ENCODE assay signal across 10 cellular contexts in the genomic region with DNA sequence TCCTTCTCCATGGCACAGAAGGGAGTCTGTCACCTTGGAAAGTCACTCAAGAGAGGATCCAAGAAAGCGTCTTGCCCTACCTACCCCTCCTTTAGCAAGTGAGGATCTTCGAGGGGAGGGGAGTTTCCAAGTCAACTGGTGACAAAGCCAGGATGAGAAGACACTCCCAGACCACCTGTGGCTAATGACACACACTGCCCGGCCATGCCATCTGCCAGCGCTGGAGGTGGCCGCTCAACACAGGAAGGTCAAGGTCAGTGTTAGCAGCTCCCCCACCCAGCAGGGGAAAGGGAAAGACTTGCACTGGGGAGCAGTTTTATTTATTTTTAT. TPM values are rescaled to one million over a fixed set of nuclear protein-coding genes. Genes with fewer than 3 reads are reported as not detected.
DNase-seq lines count a peak whose midpoint lies in the region; ATAC-seq and TF ChIP-seq lines count a peak whose summit lies in the region.
"Had no signal": no experiment of that assay in that cellular context is flagged by ENCODE, and none has a peak within 500 bp of the region (broad histone marks: within the 10 kb centered on the region; RNA-seq: fewer than 3 reads in every experiment).

No MANE protein-coding gene starts in this region.

- TF ChIP-seq CTCF in GM23338 (conservative IDR thresholded peaks at IDR 0.05; ENCODE audit: low read depth in 2 of 2) = no peak
- TF ChIP-seq CTCF in chondrocyte (IDR thresholded peaks at IDR 0.05) = no peak
- no peak for TF ChIP-seq CTCF in osteoblast (IDR thresholded peaks at IDR 0.05; ENCODE audit: extremely low read depth, low read depth, low read length)
- no peak for TF ChIP-seq CTCF in GM13976 (IDR thresholded peaks at IDR 0.05; ENCODE audit: borderline replicate concordance, control extremely low read depth, extremely low read depth, insufficient read depth, missing control alignments)
- TF ChIP-seq CTCF in ovary (IDR thresholded peaks at IDR 0.05) = no peak

- H3K9ac ChIP-seq in BLaER1 treated with 17β-estradiol and CSF1 and Interleukin-3, amounts not matched to agents 10 nM and 100 nM = no peak overlapping the region; a peak in 1 of 22 replicates

- peaks cover 34 to 89% (median 78%) of the 10 kb centered on the region in 11 experiments for H3K36me3 ChIP-seq in BLaER1 treated with 17β-estradiol and CSF1 and Interleukin-3, amounts not matched to agents 10 nM and 100 nM
- H3K36me3 ChIP-seq in GM23338 (ENCODE audit: insufficient read depth) (no peaks in the 10 kb centered on the region), osteoblast (ENCODE audit: insufficient read depth, low read length) (peaks cover 15% of the 10 kb centered on the region), ovary (no peaks in the 10 kb centered on the region)

- in situ Hi-C loops in GM13976 (cut with MboI; ENCODE audit: low sequenced_read_pairs, unreplicated experiment) = no loop called here

- peaks cover 31 to 60% (median 51%) of the 10 kb centered on the region in 10 experiments for H3K4me1 ChIP-seq in BLaER1 treated with 17β-estradiol and CSF1 and Interleukin-3, amounts not matched to agents 10 nM and 100 nM
- H3K4me1 ChIP-seq in GM23338 (ENCODE audit: insufficient read depth) (no peaks in the 10 kb centered on the region), osteoblast (ENCODE audit: insufficient read depth, low read length) (peaks cover 51% of the 10 kb centered on the region), ovary (ENCODE audit: insufficient read depth) (peaks cover 21% of the 10 kb centered on the region)

- peak overlapping the region; percentile 65; the same call in 1 of the 2 replicates for H3K27ac Mint-ChIP-seq in GM23338
- H3K27ac Mint-ChIP-seq in chondrocyte (ENCODE audit: unreplicated experiment) = peak overlapping the region; percentile 57

- H3K27me3 ChIP-seq in BLaER1 treated with 17β-estradiol and CSF1 and Interleukin-3, amounts not matched to agents 10 nM and 100 nM = no peaks in the 10 kb centered on the region
- H3K27me3 ChIP-seq in GM23338 (ENCODE audit: insufficient read depth) (no peaks in the 10 kb centered on the region), osteoblast (ENCODE audit: insufficient read depth, low read length) (no peaks in the 10 kb centered on the region), ovary (no peaks in the 10 kb centered on the region)

- H3K4me3 Mint-ChIP-seq in GM23338 (no peak overlapping the region), chondrocyte (ENCODE audit: unreplicated experiment) (no peak overlapping the region)

- no peak for TF ChIP-seq EP300 in ovary (IDR thresholded peaks at IDR 0.05)

- peak overlapping the region; percentile 4 to 97 (median 78); a peak in 21 of 22 replicates for H3K4me2 ChIP-seq in BLaER1 treated with 17β-estradiol and CSF1 and Interleukin-3, amounts not matched to agents 10 nM and 100 nM
- H3K4me2 ChIP-seq in GM23338 (no peak overlapping the region), osteoblast (ENCODE audit: insufficient read depth, low read length) (no peak overlapping the region)

- ATAC-seq in GM23338 = no peak

- H3K79me2 ChIP-seq in GM23338 (replicated peaks; ENCODE audit: insufficient read depth) = no peaks in the 10 kb centered on the region
- H3K79me2 ChIP-seq in osteoblast (ENCODE audit: insufficient read depth, low read length) = peaks cover 78% of the 10 kb centered on the region

- H3K9me3 ChIP-seq in BLaER1 treated with 17β-estradiol and CSF1 and Interleukin-3, amounts not matched to agents 10 nM and 100 nM (replicated peaks in 1 of 11) = no peaks in the 10 kb centered on the region
- H3K9me3 ChIP-seq in osteoblast (ENCODE audit: low read depth, low read length) (no peaks in the 10 kb centered on the region), ovary (no peaks in the 10 kb centered on the region)
- H3K9me3 ChIP-seq: mucosa of descending colon had no signal

- H3K4me1 Mint-ChIP-seq in GM23338 (peaks cover 9% of the 10 kb centered on the region), chondrocyte (ENCODE audit: low read depth) (peaks cover 64% of the 10 kb centered on the region)

- H2AFZ ChIP-seq in GM23338 = no peak overlapping the region
- H2AFZ ChIP-seq in osteoblast (ENCODE audit: low read length) = no peak overlapping the region

- H4K20me1 ChIP-seq in BLaER1 treated with 17β-estradiol and CSF1 and Interleukin-3, amounts not matched to agents 10 nM and 100 nM = peaks cover 77 to 100% (median 100%) of the 10 kb centered on the region in 11 experiments
- H4K20me1 ChIP-seq in GM23338 (replicated peaks; ENCODE audit: insufficient read depth) (peaks cover 3% of the 10 kb centered on the region; the same call in 1 of the 2 replicates), osteoblast (ENCODE audit: insufficient read depth, low read length) (no peaks in the 10 kb centered on the region)

- H3K36me3 Mint-ChIP-seq in GM23338 (ENCODE audit: low read depth) (no peaks in the 10 kb centered on the region), chondrocyte (ENCODE audit: low read depth) (peaks cover 6% of the 10 kb centered on the region)

- no peak overlapping the region for H3K4me3 ChIP-seq in BLaER1 treated with 17β-estradiol and CSF1 and Interleukin-3, amounts not matched to agents 10 nM and 100 nM
- H3K4me3 ChIP-seq in GM23338 = no peak overlapping the region
- no peak overlapping the region for H3K4me3 ChIP-seq in osteoblast (ENCODE audit: insufficient read depth, low read length)
- no peak overlapping the region for H3K4me3 ChIP-seq in ovary
- H3K4me3 ChIP-seq: mucosa of descending colon had no signal

- TF ChIP-seq POLR2A in ovary (IDR thresholded peaks at IDR 0.05) = no peak

- H3K9me2 ChIP-seq in GM23338 (ENCODE audit: insufficient read depth) = no peaks in the 10 kb centered on the region

- intact Hi-C loops in ovary (cut with DNase I) = no loop called here

- DNase-seq in GM23338 (ENCODE audit: low spot score) (no peak), chondrocyte (ENCODE audit: low spot score) (no peak), osteoblast (ENCODE audit: insufficient read length, low spot score, missing footprints) (no peak), NCI-H226 (no peak), GM13976 (ENCODE audit: low spot score) (no peak), ovary (no peak)
- DNase-seq: hippocampal formation, NCI-H1694 had no signal

- H3K27me3 Mint-ChIP-seq in GM23338 (ENCODE audit: insufficient read depth, low read depth, poor library complexity) (peaks cover 13% of the 10 kb centered on the region), chondrocyte (ENCODE audit: low read depth) (no peaks in the 10 kb centered on the region)

- 62 to 76% (median 65%) methylated on average over 5 of the region's 5 CpGs for WGBS in ovary, 3 donors

- H3F3A ChIP-seq in GM23338 (replicated peaks; ENCODE audit: low read depth) = no peaks in the 10 kb centered on the region

- H3K27ac ChIP-seq in BLaER1 treated with 17β-estradiol and CSF1 and Interleukin-3, amounts not matched to agents 10 nM and 100 nM = no peak overlapping the region
- no peak overlapping the region for H3K27ac ChIP-seq in GM23338 (ENCODE audit: low read depth)
- H3K27ac ChIP-seq in osteoblast (ENCODE audit: low read depth, low read length) = peak overlapping the region; percentile 96
- no peak overlapping the region for H3K27ac ChIP-seq in ovary

- no peaks in the 10 kb centered on the region for H3K9me3 Mint-ChIP-seq in GM23338
- H3K9me3 Mint-ChIP-seq in chondrocyte (ENCODE audit: low read depth) = no peaks in the 10 kb centered on the region

TF ChIP-seq in GM23338, 12 proteins besides CTCF, POLR2A, EP300 and RAD21:
- TF ChIP-seq JUNB (IDR thresholded peaks at IDR 0.05; ENCODE audit: unreplicated experiment) = no peak
- TF ChIP-seq CREB1 (CRISPR knock-in tag; IDR thresholded peaks at IDR 0.05; ENCODE audit: low read depth) = no peak
- no peak for TF ChIP-seq REST (IDR thresholded peaks at IDR 0.05; ENCODE audit: unreplicated experiment)
- TF ChIP-seq STAT1 (IDR thresholded peaks at IDR 0.05; ENCODE audit: unreplicated experiment) = no peak

RNA-seq across cellular contexts. Expression of gene ELK3, which starts 41.3 kb away (rescaled TPM):
- total RNA-seq in GM23338 (2014; rRNA removed; shearing (Covaris generic)) = 8.3 and 12.1 TPM in 2 replicates
- polyA plus RNA-seq in GM23338 (2016; fragmentation: Nextera tagmentation; extraction: Ambion mirVana) = 5.5 and 6.5 TPM in 2 replicates
- total RNA-seq in chondrocyte = 37.1 to 62.1 TPM (median 38.8 TPM) in 3 replicates
- total RNA-seq in osteoblast = 27.5 and 30.1 TPM in 2 replicates
- 10 to 100 TPM; 11.5 to 25.9 (median 15.2) TPM for total RNA-seq in ovary
- polyA plus RNA-seq in ovary = 10 to 100 TPM; 15.6 to 25.8 TPM

Comparison
In these comparisons a context has a peak if more than half of its experiments do, and no peak if none do; other contexts are left out.
1. H3K4me2 ChIP-seq: peak in BLaER1 treated with 17β-estradiol and CSF1 and Interleukin-3, amounts not matched to agents 10 nM and 100 nM (11 of 11); none in GM23338 (single experiment) and osteoblast (single experiment).